ENCODE assay signal across 28 cellular contexts in genomic region chr5:58042933-58043606, GRCh38.
DNase-seq lines count a peak whose midpoint lies in the region; ATAC-seq, FAIRE-seq and TF ChIP-seq lines count a peak whose summit lies in the region.
"Had no signal": no experiment of that assay in that cellular context is flagged by ENCODE, and none has a peak within 500 bp of the region (broad histone marks: within the 10 kb centered on the region; RNA-seq: fewer than 3 reads in every experiment).

No MANE protein-coding gene starts in this region.

- no peaks in the 10 kb centered on the region for H3K27me3 Mint-ChIP-seq in mesothelial cell of epicardium (ENCODE audit: low read depth)
- H3K27me3 Mint-ChIP-seq: CD8-positive, alpha-beta memory T cell; stimulated activated naive B cell treated with anti-CD40 and anti-IgM and Interleukin-4, amounts not matched to agents 10 μg/mL and 1 μg/mL and 100 μg/mL, for 72 hours had no signal

- no peak overlapping the region for H3K4me3 Mint-ChIP-seq in mesothelial cell of epicardium
- H3K4me3 Mint-ChIP-seq: CD8-positive, alpha-beta memory T cell; stimulated activated naive B cell treated with anti-CD40 and anti-IgM and Interleukin-4, amounts not matched to agents 10 μg/mL and 1 μg/mL and 100 μg/mL, for 72 hours had no signal

- H3K36me3 ChIP-seq in Panc1 (ENCODE audit: control insufficient read depth, insufficient read depth, low read length) (no peaks in the 10 kb centered on the region), endothelial cell of umbilical vein (ENCODE audit: control insufficient read depth in 2 of 2, extremely low read depth in 1 of 2, insufficient read depth in 2 of 2, low read length in 2 of 2) (no peaks in the 10 kb centered on the region)
- H3K36me3 ChIP-seq: thyroid gland had no signal

- intact Hi-C loops in Panc1 (cut with micrococcal nuclease; ENCODE audit: unreplicated experiment) (no loop called here), endothelial cell of umbilical vein (cut with micrococcal nuclease) (no loop called here)

- BruUV-seq in Panc1 (replicated peaks; lab: Mats Ljungman, UMichigan) (no TSS peak), endothelial cell of umbilical vein (replicated peaks; lab: Mats Ljungman, UMichigan) (no TSS peak)

- no peak overlapping the region for H3K9ac ChIP-seq in endothelial cell of umbilical vein (replicated peaks; ENCODE audit: extremely low read depth, insufficient read depth, low read length)

- ATAC-seq in Panc1: no peak
- no peak for ATAC-seq in HG02870 (IDR thresholded peaks at IDR 0.05; ENCODE audit: unreplicated experiment)
- ATAC-seq: PC-3; stimulated activated naive B cell treated with anti-CD40 and anti-IgM and Interleukin-4, amounts not matched to agents 10 μg/mL and 1 μg/mL and 100 μg/mL, for 72 hours had no signal

- H3K4me1 Mint-ChIP-seq in mesothelial cell of epicardium: peaks cover 8% of the 10 kb centered on the region
- H3K4me1 Mint-ChIP-seq: CD8-positive, alpha-beta memory T cell; stimulated activated naive B cell treated with anti-CD40 and anti-IgM and Interleukin-4, amounts not matched to agents 10 μg/mL and 1 μg/mL and 100 μg/mL, for 72 hours had no signal

- no peak for FAIRE-seq in endothelial cell of umbilical vein (lab: Jason Lieb, UNC)
- FAIRE-seq: H1 had no signal

- no peaks in the 10 kb centered on the region for H3K9me1 ChIP-seq in endothelial cell of umbilical vein (replicated peaks; ENCODE audit: control insufficient read depth, extremely low read depth, insufficient read depth, low read length)

- H2AFZ ChIP-seq in endothelial cell of umbilical vein (ENCODE audit: low read depth, low read length): no peak overlapping the region

- peak overlapping the region; percentile 82 for H3K27ac Mint-ChIP-seq in mesothelial cell of epicardium
- H3K27ac Mint-ChIP-seq: CD8-positive, alpha-beta memory T cell; stimulated activated naive B cell treated with anti-CD40 and anti-IgM and Interleukin-4, amounts not matched to agents 10 μg/mL and 1 μg/mL and 100 μg/mL, for 72 hours had no signal

- POLR2A ChIA-PET in Panc1 (lab: Charles Lee) (no interaction called here), endothelial cell of umbilical vein (lab: Charles Lee) (no interaction called here)

- CTCF ChIA-PET in Panc1 (lab: Charles Lee) (no interaction called here), endothelial cell of umbilical vein (lab: Charles Lee) (interaction anchor here (0.9 kb wide), 1 partner anchor 17 kb away, joined by 5 read pairs; no protein-coding TSS in a partner anchor)

- H3K79me2 ChIP-seq in endothelial cell of umbilical vein (ENCODE audit: control insufficient read depth, insufficient read depth, low read length): no peaks in the 10 kb centered on the region

- TF ChIP-seq POLR2A in endothelial cell of umbilical vein (IDR thresholded peaks at IDR 0.05; ENCODE audit: low read depth, low read length): no peak

- H3K4me3 ChIP-seq in Panc1 (ENCODE audit: low read depth in 2 of 2, low read length in 2 of 2) (no peak overlapping the region), endothelial cell of umbilical vein (replicated peaks in 1 of 3; ENCODE audit: insufficient read depth in 1 of 3, low read depth in 1 of 3, low read length in 3 of 3) (no peak overlapping the region)
- H3K4me3 ChIP-seq: SK-N-MC, thyroid gland had no signal

- H3K9me3 ChIP-seq in Panc1 (ENCODE audit: control insufficient read depth, insufficient read depth, low read depth, low read length) (no peaks in the 10 kb centered on the region), endothelial cell of umbilical vein (replicated peaks; ENCODE audit: control insufficient read depth, insufficient read depth, low read length) (no peaks in the 10 kb centered on the region)
- H3K9me3 ChIP-seq: thyroid gland had no signal

- peaks cover 6% of the 10 kb centered on the region for H3K9me3 Mint-ChIP-seq in mesothelial cell of epicardium
- H3K9me3 Mint-ChIP-seq: stimulated activated naive B cell treated with anti-CD40 and anti-IgM and Interleukin-4, amounts not matched to agents 10 μg/mL and 1 μg/mL and 100 μg/mL, for 72 hours had no signal

- TF ChIP-seq CTCF in Panc1 (IDR thresholded peaks at IDR 0.05) (no peak), endothelial cell of umbilical vein (IDR thresholded peaks at IDR 0.05; ENCODE audit: extremely low read depth in 1 of 2, insufficient read depth in 1 of 2, low read depth in 1 of 2, low read length in 2 of 2) (no peak), mesothelial cell of epicardium (IDR thresholded peaks at IDR 0.05; ENCODE audit: unreplicated experiment) (no peak)

- DNase-seq in EH (ENCODE audit: low read depth): peak; percentile 44
- DNase-seq in Panc1 (ENCODE audit: low read depth, low spot score): no peak
- peak; percentile 10 for DNase-seq in endothelial cell of umbilical vein (ENCODE audit: low read depth, low spot score)
- no peak for DNase-seq in mesothelial cell of epicardium (ENCODE audit: low spot score in 2 of 2, unreplicated experiment in 2 of 2)
- DNase-seq in SK-N-DZ (ENCODE audit: low spot score): no peak
- DNase-seq in caudate nucleus (lab: John Stamatoyannopoulos, UW): no peak
- no peak for DNase-seq in NOMO-1 treated with DMSO at 0.1 percent for 48 hours (lab: John Stamatoyannopoulos, UW; ENCODE audit: unreplicated experiment)
- DNase-seq: ACHN; activated CD4-positive, alpha-beta T cell treated with anti-CD3 and anti-CD28 coated beads for 4 hours; activated CD8-positive, alpha-beta memory T cell treated with anti-CD3 and anti-CD28 coated beads, Interleukin-2, amount 50 U/mL, for 4 hours; activated gamma-delta T cell; amniotic stem cell; CD8-positive, alpha-beta memory T cell; DMS79; effector CD8-positive, alpha-beta T cell; Karpas-422; NCI-H1105 treated with DMSO at 0.1 percent for 48 hours; NCI-H2107; NCI-H526; nucleus accumbens; PC-3; right cardiac atrium; stimulated activated naive B cell treated with anti-CD40 and anti-IgM and Interleukin-4, amounts not matched to agents 10 μg/mL and 1 μg/mL and 100 μg/mL, for 72 hours; T-helper 9 cell; thyroid gland had no signal

- H3K4me1 ChIP-seq in Panc1 (ENCODE audit: control insufficient read depth, insufficient read depth, low read length) (no peaks in the 10 kb centered on the region; the same call in 1 of the 2 replicates), endothelial cell of umbilical vein (ENCODE audit: control insufficient read depth, extremely low read depth, insufficient read depth, low read length) (no peaks in the 10 kb centered on the region)
- H3K4me1 ChIP-seq: thyroid gland had no signal

- H3K27ac ChIP-seq in Panc1 (ENCODE audit: low read length): peak overlapping the region; percentile 55; the same call in 1 of the 2 replicates
- no peak overlapping the region for H3K27ac ChIP-seq in endothelial cell of umbilical vein (ENCODE audit: insufficient read depth, low read depth, low read length)
- H3K27ac ChIP-seq in caudate nucleus (ENCODE audit: low read depth, low read length): no peak overlapping the region
- H3K27ac ChIP-seq: SK-N-MC, thyroid gland had no signal

- no peak overlapping the region for H3K4me2 ChIP-seq in endothelial cell of umbilical vein (ENCODE audit: insufficient read depth, low read length)

- H3K36me3 Mint-ChIP-seq in mesothelial cell of epicardium: no peaks in the 10 kb centered on the region
- H3K36me3 Mint-ChIP-seq: CD8-positive, alpha-beta memory T cell; stimulated activated naive B cell treated with anti-CD40 and anti-IgM and Interleukin-4, amounts not matched to agents 10 μg/mL and 1 μg/mL and 100 μg/mL, for 72 hours had no signal

- in situ Hi-C loops in Panc1 (cut with HindIII; ENCODE audit: low pct_unique_long_range_greater_than_20kb, low sequenced_read_pairs): no loop called here

- H4K20me1 ChIP-seq in endothelial cell of umbilical vein (replicated peaks; ENCODE audit: control insufficient read depth, extremely low read depth, insufficient read depth, low read length): no peaks in the 10 kb centered on the region

- dilution Hi-C loops in endothelial cell of umbilical vein (cut with MboI; ENCODE audit: extremely low pct_ligation_motif_present, low sequenced_read_pairs): no loop called here

- no peaks in the 10 kb centered on the region for H3K27me3 ChIP-seq in Panc1 (ENCODE audit: control insufficient read depth, insufficient read depth, low read length)
- H3K27me3 ChIP-seq in endothelial cell of umbilical vein (ENCODE audit: control insufficient read depth in 2 of 2, insufficient read depth in 2 of 2, low read length in 2 of 2): no peaks in the 10 kb centered on the region
- H3K27me3 ChIP-seq: thyroid gland had no signal

TF ChIP-seq in endothelial cell of umbilical vein, 7 proteins besides CTCF, POLR2A, EP300 and RAD21:
- TF ChIP-seq MYC (IDR thresholded peaks at IDR 0.05; ENCODE audit: low read depth, low read length) (no peak), JUN (IDR thresholded peaks at IDR 0.05; ENCODE audit: borderline replicate concordance, insufficient read depth, insufficient read length, low read depth) (no peak), FOS (IDR thresholded peaks at IDR 0.05; ENCODE audit: borderline replicate concordance, insufficient read depth, low read length) (no peak), GATA2 (IDR thresholded peaks at IDR 0.05; ENCODE audit: insufficient read depth, insufficient read length, low read depth, low read length) (no peak), EZH2 (IDR thresholded peaks at IDR 0.05; ENCODE audit: borderline replicate concordance, low read depth, low read length, severe bottlenecking) (no peak), POLR2AphosphoS5 (IDR thresholded peaks at IDR 0.05; ENCODE audit: insufficient read depth, low read depth, low read length) (no peak)
- TF ChIP-seq, protein P1, sequence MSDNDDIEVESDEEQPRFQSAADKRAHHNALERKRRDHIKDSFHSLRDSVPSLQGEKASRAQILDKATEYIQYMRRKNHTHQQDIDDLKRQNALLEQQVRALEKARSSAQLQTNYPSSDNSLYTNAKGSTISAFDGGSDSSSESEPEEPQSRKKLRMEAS (IDR thresholded peaks at IDR 0.05; ENCODE audit: insufficient read depth, insufficient read length): no peak

Comparison
In these comparisons a context has a peak if more than half of its experiments do, and no peak if none do; other contexts are left out.
1. DNase-seq: peak in EH (single experiment) and endothelial cell of umbilical vein (single experiment); none in Panc1 (single experiment), mesothelial cell of epicardium (0 of 2), SK-N-DZ (single experiment), caudate nucleus (0 of 61) and NOMO-1 treated with DMSO at 0.1 percent for 48 hours (single experiment).